ENCODE assay signal across 1 cellular context in genomic region chr9:137176302-137177182, GRCh38.
TF ChIP-seq lines count a peak whose summit lies in the region.

No MANE protein-coding gene starts in this region.

TF ChIP-seq in GM23338, 12 proteins besides CTCF, POLR2A, EP300 and RAD21:
- TF ChIP-seq POLR2AphosphoS5 (IDR thresholded peaks at IDR 0.05; ENCODE audit: low read depth) (0 out of 2 replicates have a peak, but pooled peaks have one; percentile 23), ZNF331 (CRISPR knock-in tag; IDR thresholded peaks at IDR 0.05; ENCODE audit: low read depth) (no peak)
